In genomic region chr2:85561280-85562212, GRCh38 we compare ENCODE assay signal across 8 cellular contexts. TPM values are rescaled to one million over a fixed set of nuclear protein-coding genes. Genes with fewer than 3 reads are reported as not detected.
DNase-seq lines count a peak whose midpoint lies in the region; TF ChIP-seq lines count a peak whose summit lies in the region.

Gene GGCX (minus strand): TSS chr2:85561493. CDS start chr2:85561428, 65 bp downstream.

- H2BK12ac ChIP-seq in neuronal stem cell (ENCODE audit: low read length) = no peak within 1 kb of the TSS

- no peaks in the 10 kb centered on the region for H3K27me3 ChIP-seq in SJSA1 (replicated peaks)
- H3K27me3 ChIP-seq in neuronal stem cell (ENCODE audit: control insufficient read depth in 3 of 3, insufficient read depth in 3 of 3, low read depth in 1 of 3, low read length in 3 of 3) = no peaks in the 10 kb centered on the region
- H3K27me3 ChIP-seq in subcutaneous abdominal adipose tissue (ENCODE audit: control insufficient read depth in 5 of 5, insufficient read depth in 4 of 5, low read length in 5 of 5) = no peaks in the 10 kb centered on the region

- no peak within 1 kb of the TSS for H2AK5ac ChIP-seq in neuronal stem cell (ENCODE audit: low read depth, low read length)

- peak within 1 kb of the TSS; percentile 84 for H3K18ac ChIP-seq in neuronal stem cell (ENCODE audit: low read length)

- peaks cover 2% of the 10 kb centered on the region for H3K79me1 ChIP-seq in neuronal stem cell (ENCODE audit: low read depth, low read length)

- H3K4me1 ChIP-seq in HEK293 (ENCODE audit: control insufficient read depth, insufficient read depth, low read length) (no peaks in the 10 kb centered on the region), SJSA1 (replicated peaks) (peaks cover 7% of the 10 kb centered on the region; the same call in 1 of the 2 replicates), neuronal stem cell (ENCODE audit: control insufficient read depth in 2 of 2, insufficient read depth in 1 of 2, low read depth in 1 of 2, low read length in 2 of 2) (peaks cover 0 to 2% of the 10 kb centered on the region in 2 donors), subcutaneous abdominal adipose tissue (ENCODE audit: control insufficient read depth in 5 of 5, insufficient read depth in 5 of 5, low read length in 5 of 5) (peaks cover 2 to 27% (median 22%) of the 10 kb centered on the region in 5 donors)

- H3K9ac ChIP-seq in neuronal stem cell (ENCODE audit: low read depth, low read length, poor library complexity) (peak within 1 kb of the TSS; percentile 83), subcutaneous abdominal adipose tissue (ENCODE audit: low read length in 5 of 5) (peak within 1 kb of the TSS; percentile 84 to 92 (median 91))

- H2BK120ac ChIP-seq in neuronal stem cell (ENCODE audit: low read depth, low read length) = no peak within 1 kb of the TSS

- DNase-seq in GDM1 (lab: John Stamatoyannopoulos, UW) (peak; percentile 93), MV-4-11 (lab: John Stamatoyannopoulos, UW) (peak; percentile 92), SJSA1 (ENCODE audit: low read depth in 1 of 2, low spot score in 2 of 2) (peak; percentile 91 to 95), foreskin melanocyte (peak; percentile 89), neuronal stem cell (ENCODE audit: low spot score) (peak; percentile 92)
- peak; percentile 91 for DNase-seq in activated gamma-delta T cell treated with anti-CD3 and anti-CD28 coated beads, Interleukin-2, amount 50 U/mL, for 16 hours (ENCODE audit: low read depth)

- H4K91ac ChIP-seq in neuronal stem cell (ENCODE audit: low read depth, low read length, poor library complexity) = no peak within 1 kb of the TSS

- H3K4me3 ChIP-seq in HEK293 (ENCODE audit: low read depth, low read length) (peak within 1 kb of the TSS; percentile 80), SJSA1 (peak within 1 kb of the TSS; percentile 59), neuronal stem cell (ENCODE audit: low read length in 2 of 2) (peak within 1 kb of the TSS; percentile 87 to 89), subcutaneous abdominal adipose tissue (ENCODE audit: low read depth in 1 of 5, low read length in 5 of 5) (peak within 1 kb of the TSS; percentile 80 to 99 (median 94))

- WGBS in neuronal stem cell (ENCODE audit: extremely low coverage in 2 of 2, insufficient read length in 2 of 2, insufficient replicate concordance in 1 of 2), 2 donors = no CpG with 5 or more reads among the region's 64 CpGs

- H2BK5ac ChIP-seq in neuronal stem cell (ENCODE audit: low read length) = peak within 1 kb of the TSS; percentile 13

- H3K23ac ChIP-seq in neuronal stem cell (ENCODE audit: low read depth, low read length, poor library complexity) = peak within 1 kb of the TSS; percentile 21

- H3K27ac ChIP-seq in HEK293 (ENCODE audit: extremely low read depth, low read depth, low read length) (peak within 1 kb of the TSS; percentile 47), SJSA1 (peak within 1 kb of the TSS; percentile 65), neuronal stem cell (replicated peaks; ENCODE audit: low read length) (peak within 1 kb of the TSS; percentile 68), subcutaneous abdominal adipose tissue (ENCODE audit: low read depth, low read length) (peak within 1 kb of the TSS; percentile 96)

- H3K14ac ChIP-seq in neuronal stem cell (ENCODE audit: low read length) = peak within 1 kb of the TSS; percentile 5

- no peak within 1 kb of the TSS for H3K4ac ChIP-seq in neuronal stem cell (ENCODE audit: low read length)

- TF ChIP-seq CTCF in HEK293 (tag by site-specific recombination; IDR thresholded peaks at IDR 0.05) = no peak; the same call in 1 of the 2 replicates

- peak within 1 kb of the TSS; percentile 81 for H3K4me2 ChIP-seq in neuronal stem cell (ENCODE audit: insufficient read depth, low read length, poor library complexity, severe bottlenecking)

- POLR2A ChIA-PET in HEK293 (lab: Yijun Ruan, JAX) = interaction anchor here (0.6 to 3.9 kb wide), 25 partner anchors 9 to 335 kb away, joined by 3 to 33 read pairs (median 5); partner anchors contain the start of genes ELMOD3, MAT2A, RETSAT and RNF181

- H3K36me3 ChIP-seq in HEK293 (ENCODE audit: control insufficient read depth in 2 of 2, insufficient read depth in 1 of 2, low read length in 2 of 2) = peaks cover 4 to 24% of the 10 kb centered on the region in 2 experiments; a peak in 1 of 3 replicates
- peaks cover 27% of the 10 kb centered on the region for H3K36me3 ChIP-seq in SJSA1
- H3K36me3 ChIP-seq in neuronal stem cell (replicated peaks in 1 of 2; ENCODE audit: control insufficient read depth in 2 of 2, insufficient read depth in 2 of 2, low read length in 2 of 2) = peaks cover 9 to 26% of the 10 kb centered on the region in 2 donors
- H3K36me3 ChIP-seq in subcutaneous abdominal adipose tissue (ENCODE audit: control insufficient read depth in 5 of 5, insufficient read depth in 5 of 5, low read length in 5 of 5) = peaks cover 0 to 21% (median 12%) of the 10 kb centered on the region in 5 donors

- H3K9me3 ChIP-seq in HEK293 (ENCODE audit: control insufficient read depth, insufficient read depth, low read depth, low read length) (no peaks in the 10 kb centered on the region), SJSA1 (replicated peaks) (no peaks in the 10 kb centered on the region), neuronal stem cell (replicated peaks in 1 of 2; ENCODE audit: control insufficient read depth in 2 of 2, insufficient read depth in 1 of 2, low read depth in 1 of 2, low read length in 2 of 2) (no peaks in the 10 kb centered on the region), subcutaneous abdominal adipose tissue (ENCODE audit: control insufficient read depth in 5 of 5, low read length in 5 of 5) (no peaks in the 10 kb centered on the region)

- no peak within 1 kb of the TSS for H2BK15ac ChIP-seq in neuronal stem cell (ENCODE audit: low read length)

- no peak within 1 kb of the TSS for H4K8ac ChIP-seq in neuronal stem cell (ENCODE audit: low read depth, low read length)

- CTCF ChIA-PET in HEK293 (lab: Yijun Ruan, JAX) = interaction anchor here (0.6 to 2.6 kb wide), 9 partner anchors 10 to 632 kb away, joined by 3 to 15 read pairs (median 4); no protein-coding TSS in a partner anchor

- peak within 1 kb of the TSS; percentile 90 for H2AFZ ChIP-seq in neuronal stem cell (ENCODE audit: low read length)

TF ChIP-seq in HEK293, 187 proteins besides CTCF, POLR2A, EP300 and RAD21 (continues in another document):
- TF ChIP-seq, protein P1, sequence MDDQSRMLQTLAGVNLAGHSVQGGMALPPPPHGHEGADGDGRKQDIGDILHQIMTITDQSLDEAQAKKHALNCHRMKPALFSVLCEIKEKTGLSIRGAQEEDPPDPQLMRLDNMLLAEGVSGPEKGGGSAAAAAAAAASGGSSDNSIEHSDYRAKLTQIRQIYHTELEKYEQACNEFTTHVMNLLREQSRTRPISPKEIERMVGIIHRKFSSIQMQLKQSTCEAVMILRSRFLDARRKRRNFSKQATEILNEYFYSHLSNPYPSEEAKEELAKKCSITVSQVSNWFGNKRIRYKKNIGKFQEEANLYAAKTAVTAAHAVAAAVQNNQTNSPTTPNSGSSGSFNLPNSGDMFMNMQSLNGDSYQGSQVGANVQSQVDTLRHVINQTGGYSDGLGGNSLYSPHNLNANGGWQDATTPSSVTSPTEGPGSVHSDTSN (CRISPR knock-in tag; IDR thresholded peaks at IDR 0.05) = peak; percentile 84
- TF ChIP-seq, protein P2, sequence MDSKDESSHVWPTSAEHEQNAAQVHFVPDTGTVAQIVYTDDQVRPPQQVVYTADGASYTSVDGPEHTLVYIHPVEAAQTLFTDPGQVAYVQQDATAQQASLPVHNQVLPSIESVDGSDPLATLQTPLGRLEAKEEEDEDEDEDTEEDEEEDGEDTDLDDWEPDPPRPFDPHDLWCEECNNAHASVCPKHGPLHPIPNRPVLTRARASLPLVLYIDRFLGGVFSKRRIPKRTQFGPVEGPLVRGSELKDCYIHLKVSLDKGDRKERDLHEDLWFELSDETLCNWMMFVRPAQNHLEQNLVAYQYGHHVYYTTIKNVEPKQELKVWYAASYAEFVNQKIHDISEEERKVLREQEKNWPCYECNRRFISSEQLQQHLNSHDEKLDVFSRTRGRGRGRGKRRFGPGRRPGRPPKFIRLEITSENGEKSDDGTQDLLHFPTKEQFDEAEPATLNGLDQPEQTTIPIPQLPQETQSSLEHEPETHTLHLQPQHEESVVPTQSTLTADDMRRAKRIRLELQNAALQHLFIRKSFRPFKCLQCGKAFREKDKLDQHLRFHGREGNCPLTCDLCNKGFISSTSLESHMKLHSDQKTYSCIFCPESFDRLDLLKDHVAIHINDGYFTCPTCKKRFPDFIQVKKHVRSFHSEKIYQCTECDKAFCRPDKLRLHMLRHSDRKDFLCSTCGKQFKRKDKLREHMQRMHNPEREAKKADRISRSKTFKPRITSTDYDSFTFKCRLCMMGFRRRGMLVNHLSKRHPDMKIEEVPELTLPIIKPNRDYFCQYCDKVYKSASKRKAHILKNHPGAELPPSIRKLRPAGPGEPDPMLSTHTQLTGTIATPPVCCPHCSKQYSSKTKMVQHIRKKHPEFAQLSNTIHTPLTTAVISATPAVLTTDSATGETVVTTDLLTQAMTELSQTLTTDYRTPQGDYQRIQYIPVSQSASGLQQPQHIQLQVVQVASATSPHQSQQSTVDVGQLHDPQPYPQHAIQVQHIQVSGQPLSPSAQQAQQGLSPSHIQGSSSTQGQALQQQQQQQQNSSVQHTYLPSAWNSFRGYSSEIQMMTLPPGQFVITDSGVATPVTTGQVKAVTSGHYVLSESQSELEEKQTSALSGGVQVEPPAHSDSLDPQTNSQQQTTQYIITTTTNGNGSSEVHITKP (tag by site-specific recombination; IDR thresholded peaks at IDR 0.05) = 0 out of 2 replicates have a peak, but pooled peaks have one; percentile 28
- peak; percentile 53 for TF ChIP-seq SP2 (tag by site-specific recombination; IDR thresholded peaks at IDR 0.05)
- TF ChIP-seq ZNF416 (tag by site-specific recombination; IDR thresholded peaks at IDR 0.05) = no peak

RNA-seq across cellular contexts. Expression of gene GGCX, which starts in this region (rescaled TPM):
- total RNA-seq in SJSA1 (2014; rRNA removed; shearing (Covaris generic)) = 38.0 and 41.2 TPM in 2 replicates
- polyA plus RNA-seq in neuronal stem cell (2013, experiment 1 of 2) = 22.7 TPM
- 22.4 TPM for polyA plus RNA-seq in neuronal stem cell (2013, experiment 2 of 2)

Comparison
In these comparisons a context has a peak if more than half of its experiments do, and no peak if none do; other contexts are left out.
1. Peak in every context shown above with its lines: DNase-seq, H3K4me3 ChIP-seq and H3K27ac ChIP-seq.